In genomic region chr11:68706237-68706636, GRCh38 we compare ENCODE assay signal across 25 cellular contexts. TPM values are rescaled to one million over a fixed set of nuclear protein-coding genes. Genes with fewer than 3 reads are reported as not detected.
"Had no signal": no experiment of that assay in that cellular context is flagged by ENCODE, and none has a peak within 500 bp of the region (broad histone marks: within the 10 kb centered on the region; RNA-seq: fewer than 3 reads in every experiment).

No MANE protein-coding gene starts in this region.

- H3K4me1 Mint-ChIP-seq: activated CD4-positive, alpha-beta T cell treated with anti-CD3 and anti-CD28 coated beads for 36 hours; activated naive CD4-positive, alpha-beta T cell treated with anti-CD3 and anti-CD28 coated beads, Interleukin-2, amount 10 ng/mL, durations not matched to agents 7 days and 5 days; activated naive CD8-positive, alpha-beta T cell treated with anti-CD3 and anti-CD28 coated beads for 36 hours had no signal

- H3K9me3 ChIP-seq: SJSA1 had no signal

- H3K4me3 ChIP-seq: cardiac muscle cell, SJSA1 had no signal

- H3K27me3 Mint-ChIP-seq: activated naive CD8-positive, alpha-beta T cell treated with anti-CD3 and anti-CD28 coated beads for 36 hours had no signal

- H3K4me3 Mint-ChIP-seq: activated CD4-positive, alpha-beta T cell treated with anti-CD3 and anti-CD28 coated beads for 36 hours; activated CD8-positive, alpha-beta T cell treated with anti-CD3 and anti-CD28 coated beads for 36 hours; activated naive CD4-positive, alpha-beta T cell treated with anti-CD3 and anti-CD28 coated beads, Interleukin-2, amount 10 ng/mL, durations not matched to agents 7 days and 5 days; activated naive CD8-positive, alpha-beta T cell treated with anti-CD3 and anti-CD28 coated beads for 36 hours; activated T-cell treated with anti-CD3 and anti-CD28 coated beads, Interleukin-2, amount 50 U/mL, for 72 hours had no signal

- H3K27ac Mint-ChIP-seq: activated CD4-positive, alpha-beta T cell treated with anti-CD3 and anti-CD28 coated beads for 36 hours; activated CD8-positive, alpha-beta T cell treated with anti-CD3 and anti-CD28 coated beads for 36 hours; activated naive CD4-positive, alpha-beta T cell treated with anti-CD3 and anti-CD28 coated beads, Interleukin-2, amount 10 ng/mL, durations not matched to agents 7 days and 5 days; activated naive CD8-positive, alpha-beta T cell treated with anti-CD3 and anti-CD28 coated beads for 36 hours; activated T-cell treated with anti-CD3 and anti-CD28 coated beads, Interleukin-2, amount 50 U/mL, for 72 hours; activated T-helper 2 cell treated with anti-CD3 and anti-CD28 coated beads, Interferon-gamma antibody, Interleukin-2, Interleukin-4, amounts not matched to agents 10 μg/mL and 5 μg/mL and 100 μg/mL, durations not matched to agents 14 hours and 24 hours and 36 hours had no signal

- H3K36me3 Mint-ChIP-seq: activated naive CD4-positive, alpha-beta T cell treated with anti-CD3 and anti-CD28 coated beads, Interleukin-2, amount 10 ng/mL, durations not matched to agents 7 days and 5 days; activated naive CD8-positive, alpha-beta T cell treated with anti-CD3 and anti-CD28 coated beads for 36 hours had no signal

- DNase-seq: activated CD4-positive, alpha-beta T cell treated with anti-CD3 and anti-CD28 coated beads for 36 hours; activated CD8-positive, alpha-beta memory T cell treated with anti-CD3 and anti-CD28 coated beads, Interleukin-2, amount 50 U/mL, for 4 hours; activated CD8-positive, alpha-beta T cell treated with anti-CD3 and anti-CD28 coated beads for 36 hours; activated gamma-delta T cell treated with Interleukin-2 at 50 U/mL for 16 hours; activated naive CD4-positive, alpha-beta T cell treated with anti-CD3 and anti-CD28 coated beads, Interleukin-2, amount 10 ng/mL, durations not matched to agents 7 days and 5 days; activated naive CD8-positive, alpha-beta T cell treated with anti-CD3 and anti-CD28 coated beads for 36 hours; activated T-cell treated with anti-CD3 and anti-CD28 coated beads, Interleukin-2, amount 50 U/mL, for 72 hours; brain microvascular endothelial cell; Karpas-422; MM.1S; NCI-H1105; NCI-H1694; NCI-H2029; NCI-H2107; NCI-H2171 treated with DMSO at 0.1 percent for 48 hours; NCI-H226; NCI-H526; PC-3; SHP77; SW 1271; T-helper 2 cell had no signal

- H3K27me3 ChIP-seq: cardiac muscle cell had no signal

- H3K36me3 ChIP-seq: brain microvascular endothelial cell, cardiac muscle cell, SJSA1 had no signal

- ATAC-seq: activated CD4-positive, alpha-beta T cell treated with anti-CD3 and anti-CD28 coated beads for 36 hours; activated CD8-positive, alpha-beta T cell treated with anti-CD3 and anti-CD28 coated beads for 36 hours; activated T-cell treated with anti-CD3 and anti-CD28 coated beads, Interleukin-2, amount 50 U/mL, for 72 hours; PC-3; SK-N-SH treated with all-trans-retinoic acid at 6 μM for 48 hours had no signal

RNA-seq across cellular contexts. Expression of gene GAL, which starts 21.9 kb away (rescaled TPM):
- total RNA-seq: SJSA1 had no signal
